Comparison of ENCODE assay signal across 8 cellular contexts in the genomic region with DNA sequence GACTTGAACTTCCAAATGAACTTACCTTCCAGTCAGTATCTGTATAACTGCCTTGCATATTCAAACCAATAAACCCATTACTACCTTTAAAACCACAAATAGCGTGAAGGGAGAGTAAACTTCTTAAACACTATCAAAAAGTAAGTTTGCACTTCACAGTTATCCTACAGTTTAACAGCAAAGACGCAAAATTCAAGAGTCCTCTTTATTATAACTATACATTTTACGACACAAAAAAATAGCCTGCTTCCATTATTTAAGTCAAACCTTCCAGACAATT. TPM values are rescaled to one million over a fixed set of nuclear protein-coding genes. Genes with fewer than 3 reads are reported as not detected.
DNase-seq lines count a peak whose midpoint lies in the region; ATAC-seq, FAIRE-seq and TF ChIP-seq lines count a peak whose summit lies in the region.

No MANE protein-coding gene starts in this region.

- peak in 1 of 5 donors; percentile 4 for DNase-seq in CD8-positive, alpha-beta memory T cell
- peak; percentile 36 for DNase-seq in bronchial epithelial cell (ENCODE audit: low read depth)
- DNase-seq in natural killer cell: no peak
- DNase-seq in NCI-H345 treated with DMSO at 0.1 percent for 48 hours (lab: John Stamatoyannopoulos, UW; ENCODE audit: unreplicated experiment): no peak
- DNase-seq in CD1c-positive myeloid dendritic cell (ENCODE audit: extremely low spot score): no peak
- no peak for DNase-seq in 8988T

- intact Hi-C loops in natural killer cell (cut with micrococcal nuclease): loop anchor here (5.0 kb wide), 3 partner anchors 386 to 434 kb away; partner anchors contain the start of genes INIP, SNX30 and UGCG

- H3K36me3 ChIP-seq in CD8-positive, alpha-beta memory T cell (ENCODE audit: insufficient read depth, low read length): no peaks in the 10 kb centered on the region
- H3K36me3 ChIP-seq in KOPT-K1 (ENCODE audit: insufficient read depth, low read length) (no peaks in the 10 kb centered on the region), bronchial epithelial cell (ENCODE audit: control insufficient read depth, insufficient read depth, low read length) (no peaks in the 10 kb centered on the region)

- peak overlapping the region; percentile 87 to 97 (median 96) for H3K4me3 Mint-ChIP-seq in CD8-positive, alpha-beta memory T cell
- peak overlapping the region; percentile 96 for H3K4me3 Mint-ChIP-seq in natural killer cell

- H3K4me1 Mint-ChIP-seq in CD8-positive, alpha-beta memory T cell: peaks cover 51 to 61% (median 58%) of the 10 kb centered on the region in 3 donors
- H3K4me1 Mint-ChIP-seq in natural killer cell: peaks cover 51 to 53% of the 10 kb centered on the region in 2 donors

- no peaks in the 10 kb centered on the region for H3K9me3 Mint-ChIP-seq in CD8-positive, alpha-beta memory T cell
- H3K9me3 Mint-ChIP-seq in natural killer cell: no peaks in the 10 kb centered on the region

- POLR2A ChIA-PET in CD8-positive, alpha-beta memory T cell (lab: Charles Lee): interaction anchor here (3.3 kb wide), 1 partner anchor 156 kb away, joined by 33 read pairs; the partner anchor contains the start of gene SUSD1

- CTCF ChIA-PET in CD8-positive, alpha-beta memory T cell (lab: Charles Lee): interaction anchor here (1.2 to 2.9 kb wide), 4 partner anchors 15 to 234 kb away, joined by 3 to 14 read pairs (median 4); no protein-coding TSS in a partner anchor

- FAIRE-seq in bronchial epithelial cell (lab: Jason Lieb, UNC): no peak

- TF ChIP-seq CTCF in bronchial epithelial cell (IDR thresholded peaks at IDR 0.05; ENCODE audit: insufficient read depth, low read length, severe bottlenecking): no peak
- no peak for TF ChIP-seq CTCF in natural killer cell (IDR thresholded peaks at IDR 0.05)

- H3K27ac ChIP-seq in CD8-positive, alpha-beta memory T cell (ENCODE audit: low read depth, low read length): peak overlapping the region; percentile 88
- peak overlapping the region; percentile 91 for H3K27ac ChIP-seq in KOPT-K1 (ENCODE audit: low read depth, low read length, poor library complexity, severe bottlenecking)

- no peaks in the 10 kb centered on the region for H3K27me3 ChIP-seq in CD8-positive, alpha-beta memory T cell (ENCODE audit: insufficient read depth, low read length, poor library complexity, severe bottlenecking)
- H3K27me3 ChIP-seq in bronchial epithelial cell (ENCODE audit: control insufficient read depth, insufficient read depth, low read length): no peaks in the 10 kb centered on the region

- peaks cover 43% of the 10 kb centered on the region for H3K4me1 ChIP-seq in CD8-positive, alpha-beta memory T cell (ENCODE audit: insufficient read depth, low read length)

- ATAC-seq in natural killer cell: no peak
- ATAC-seq in GM18498 (IDR thresholded peaks at IDR 0.05; ENCODE audit: unreplicated experiment): no peak

- peaks cover 0 to 4% of the 10 kb centered on the region in 2 donors for H3K27me3 Mint-ChIP-seq in CD8-positive, alpha-beta memory T cell
- H3K27me3 Mint-ChIP-seq in natural killer cell (ENCODE audit: low read depth in 2 of 2): no peaks in the 10 kb centered on the region

- H3K36me3 Mint-ChIP-seq in CD8-positive, alpha-beta memory T cell: peaks cover 0 to 9% (median 0%) of the 10 kb centered on the region in 3 donors
- H3K36me3 Mint-ChIP-seq in natural killer cell: no peaks in the 10 kb centered on the region

- H3K4me3 ChIP-seq in CD8-positive, alpha-beta memory T cell (ENCODE audit: low read length): peak overlapping the region; percentile 40
- H3K4me3 ChIP-seq in bronchial epithelial cell (ENCODE audit: low read depth, low read length): peak overlapping the region; percentile 87

- no peaks in the 10 kb centered on the region for H3K9me3 ChIP-seq in CD8-positive, alpha-beta memory T cell (ENCODE audit: low read length)
- no peaks in the 10 kb centered on the region for H3K9me3 ChIP-seq in KOPT-K1 (ENCODE audit: insufficient read depth, low read length, poor library complexity, severe bottlenecking)

- peak overlapping the region; percentile 36 to 97 (median 96) for H3K27ac Mint-ChIP-seq in CD8-positive, alpha-beta memory T cell
- H3K27ac Mint-ChIP-seq in natural killer cell: peak overlapping the region; percentile 90 to 92

RNA-seq across cellular contexts. Expression of gene PTBP3, which starts 1.8 kb away (rescaled TPM):
- 100 to 1,000 TPM; 118 to 124 TPM for total RNA-seq in CD8-positive, alpha-beta memory T cell
- polyA plus RNA-seq in CD8-positive, alpha-beta memory T cell: 45.0 TPM
- total RNA-seq in bronchial epithelial cell (56.2 and 62.4 TPM in 2 replicates), natural killer cell (100 to 1,000 TPM; 135 to 156 (median 140) TPM)

RNA-seq across cellular contexts. Expression of gene HSDL2, which starts 48.3 kb away (rescaled TPM):
- total RNA-seq in CD8-positive, alpha-beta memory T cell: 10 to 100 TPM; 14.9 to 17.9 TPM
- 17.0 TPM for polyA plus RNA-seq in CD8-positive, alpha-beta memory T cell
- total RNA-seq in bronchial epithelial cell: 21.9 and 31.9 TPM in 2 replicates
- 10 to 100 TPM in 1 of 3 donors, 1 to 10 TPM in 2; 7.9 to 18.3 (median 8.6) TPM for total RNA-seq in natural killer cell
